Comparison of ENCODE assay signal across 16 cellular contexts in genomic region chr4:65665951-65666523, GRCh38. TPM values are rescaled to one million over a fixed set of nuclear protein-coding genes. Genes with fewer than 3 reads are reported as not detected.
DNase-seq lines count a peak whose midpoint lies in the region; ATAC-seq and TF ChIP-seq lines count a peak whose summit lies in the region.
"Had no signal": no experiment of that assay in that cellular context is flagged by ENCODE, and none has a peak within 500 bp of the region (broad histone marks: within the 10 kb centered on the region; RNA-seq: fewer than 3 reads in every experiment).

No MANE protein-coding gene starts in this region.

- WGBS in thyroid gland, 2 donors = 82% methylated on average over 2 of the region's 2 CpGs

- TF ChIP-seq CTCF in fibroblast of the aortic adventitia (IDR thresholded peaks at IDR 0.05; ENCODE audit: insufficient read depth, low read length) (no peak), thyroid gland (IDR thresholded peaks at IDR 0.05) (no peak)

- H3K4me3 ChIP-seq in fibroblast of the aortic adventitia (ENCODE audit: low read depth, low read length) (peak overlapping the region; percentile 6), thyroid gland (replicated peaks in 1 of 3) (no peak overlapping the region)
- H3K4me3 ChIP-seq: cardiac muscle cell, left lung, testis had no signal

- TF ChIP-seq POLR2A in thyroid gland (IDR thresholded peaks at IDR 0.05) = no peak

- H3K36me3 ChIP-seq in thyroid gland = no peaks in the 10 kb centered on the region
- H3K36me3 ChIP-seq: cardiac muscle cell, left lung, neutrophil had no signal

- peaks cover 0 to 23% of the 10 kb centered on the region in 2 donors for H3K4me1 ChIP-seq in thyroid gland

- no peak overlapping the region for H3K27ac ChIP-seq in thyroid gland
- H3K27ac ChIP-seq: cardiac muscle cell, left lung, neutrophil, testis had no signal

- H3K9me3 ChIP-seq in thyroid gland = no peaks in the 10 kb centered on the region
- H3K9me3 ChIP-seq: left lung, neutrophil, testis had no signal

- no peak for ATAC-seq in GM19328 (IDR thresholded peaks at IDR 0.05; ENCODE audit: unreplicated experiment)
- no peak for ATAC-seq in HG02759 (IDR thresholded peaks at IDR 0.05; ENCODE audit: unreplicated experiment)
- ATAC-seq: left lung had no signal

- TF ChIP-seq EP300 in Ishikawa (IDR thresholded peaks at IDR 0.05; ENCODE audit: borderline replicate concordance) = no peak

- no peak for TF ChIP-seq RAD21 in Ishikawa (IDR thresholded peaks at IDR 0.05; ENCODE audit: low read depth)

- DNase-seq in Daoy (ENCODE audit: low read depth) = peak; percentile 27
- peak; percentile 86 for DNase-seq in NCI-H446 treated with DMSO at 0.1 percent for 48 hours (lab: John Stamatoyannopoulos, UW)
- no peak for DNase-seq in fibroblast of the aortic adventitia (ENCODE audit: low read depth)
- DNase-seq in thyroid gland = no peak
- DNase-seq in mucosa of gallbladder (ENCODE audit: low spot score) = no peak
- DNase-seq: activated CD4-positive, alpha-beta T cell treated with anti-CD3 and anti-CD28 coated beads, Interleukin-2, amount 50 U/mL, for 4 hours; hippocampal formation; left lung; stimulated activated CD4-positive, alpha-beta T cell treated with anti-CD3 and anti-CD28 coated beads, Interleukin-12 subunit alpha, Interleukin-12 subunit beta, amount 100 ng/mL, for 4 hours; testis had no signal

- no peaks in the 10 kb centered on the region for H3K27me3 ChIP-seq in thyroid gland
- H3K27me3 ChIP-seq: testis had no signal

- intact Hi-C loops in thyroid gland (cut with DNase I) = no loop called here

TF ChIP-seq in Ishikawa, 13 proteins besides CTCF, POLR2A, EP300 and RAD21:
- TF ChIP-seq NFIC (IDR thresholded peaks at IDR 0.05) = 0 out of 2 replicates have a peak, but pooled peaks have one; percentile 9
- TF ChIP-seq CREB1 (IDR thresholded peaks at IDR 0.05; ENCODE audit: low read depth) = no peak
- no peak for TF ChIP-seq EGR1 (IDR thresholded peaks at IDR 0.05)

RNA-seq across cellular contexts. Expression of gene EPHA5, which starts 4.3 kb away (rescaled TPM):
- 0.48 and 0.91 TPM in 2 replicates for total RNA-seq in Daoy (2014; rRNA removed; shearing (Covaris generic))
- total RNA-seq in fibroblast of the aortic adventitia (ENCODE audit: low replicate concordance) = 30.2 and 50.2 TPM in 2 replicates
- 1 to 10 TPM; 1.5 to 5.4 (median 4.7) TPM for total RNA-seq in thyroid gland
- total RNA-seq in mucosa of gallbladder = 0.14 TPM
- total RNA-seq: activated T-helper 2 cell treated with anti-CD3 and anti-CD28 coated beads, Interferon-gamma antibody, Interleukin-2, Interleukin-4, amounts not matched to agents 10 μg/mL and 5 μg/mL and 100 μg/mL, durations not matched to agents 14 hours and 24 hours and 36 hours; left lung had no signal

Comparison
In these comparisons a context has a peak if more than half of its experiments do, and no peak if none do; other contexts are left out.
1. DNase-seq: peak in Daoy (single experiment) and NCI-H446 treated with DMSO at 0.1 percent for 48 hours (single experiment); none in fibroblast of the aortic adventitia (single experiment), thyroid gland (0 of 2) and mucosa of gallbladder (single experiment).